8 cellular contexts compared by ENCODE assay signal in genomic region chr9:14769235-14769580, GRCh38. TPM values are rescaled to one million over a fixed set of nuclear protein-coding genes. Genes with fewer than 3 reads are reported as not detected.
A peak's percentile ranks its signal among the peaks of the same experiment; 100 is the strongest.
DNase-seq lines count a peak whose midpoint lies in the region; ATAC-seq, FAIRE-seq and TF ChIP-seq lines count a peak whose summit lies in the region.

No MANE protein-coding gene starts in this region.

- H3K9me3 ChIP-seq in SK-N-MC (ENCODE audit: low read depth, low read length), result no peaks in the 10 kb centered on the region
- no peaks in the 10 kb centered on the region for H3K9me3 ChIP-seq in keratinocyte (ENCODE audit: control insufficient read depth, low read depth, low read length)
- no peaks in the 10 kb centered on the region for H3K9me3 ChIP-seq in spleen

- H3K27ac ChIP-seq in SK-N-MC (peak overlapping the region; percentile 52), keratinocyte (ENCODE audit: control insufficient read depth, insufficient read depth, low read length) (no peak overlapping the region), spleen (no peak overlapping the region)

- no peaks in the 10 kb centered on the region for H3K27me3 ChIP-seq in keratinocyte (ENCODE audit: control insufficient read depth, extremely low read depth, insufficient read depth, low read length)
- H3K27me3 ChIP-seq in spleen (replicated peaks in 1 of 7), result peaks cover 0 to 6% (median 0%) of the 10 kb centered on the region in 7 donors

- no peak overlapping the region for H3K4me2 ChIP-seq in keratinocyte (ENCODE audit: control insufficient read depth, extremely low read depth, insufficient read depth, low read depth, low read length)

- no peak for TF ChIP-seq POLR2A in spleen (IDR thresholded peaks at IDR 0.05)

- H3K4me3 ChIP-seq in GM12864 (ENCODE audit: low read depth, low read length), result no peak overlapping the region
- H3K4me3 ChIP-seq in SK-N-MC, result no peak overlapping the region
- H3K4me3 ChIP-seq in keratinocyte (ENCODE audit: control insufficient read depth in 2 of 3, extremely low read depth in 1 of 3, insufficient read depth in 2 of 3, low read depth in 1 of 3, low read length in 3 of 3), result no peak overlapping the region
- H3K4me3 ChIP-seq in spleen, result no peak overlapping the region

- no peak for DNase-seq in GM12864 (ENCODE audit: low read depth)
- DNase-seq in HT1080 (ENCODE audit: low read depth), result peak; percentile 55
- DNase-seq in SK-N-MC (ENCODE audit: low read depth, low spot score), result no peak
- no peak for DNase-seq in keratinocyte (ENCODE audit: low read depth, low spot score)
- no peak for DNase-seq in spleen
- no peak for DNase-seq in middle frontal gyrus (ENCODE audit: extremely low spot score, low spot score)

- 45 to 65% (median 49%) methylated on average over 3 of the region's 3 CpGs for WGBS in spleen, 5 donors

- no peaks in the 10 kb centered on the region for H3K36me3 ChIP-seq in SK-N-MC (ENCODE audit: insufficient read depth, low read length)
- no peaks in the 10 kb centered on the region for H3K36me3 ChIP-seq in keratinocyte (ENCODE audit: control insufficient read depth in 2 of 2, extremely low read depth in 1 of 2, insufficient read depth in 2 of 2, low read length in 2 of 2)
- H3K36me3 ChIP-seq in spleen, result no peaks in the 10 kb centered on the region

- ATAC-seq in GM18511 (IDR thresholded peaks at IDR 0.05; ENCODE audit: unreplicated experiment) (no peak), HG03565 (IDR thresholded peaks at IDR 0.05; ENCODE audit: unreplicated experiment) (no peak)

- no peaks in the 10 kb centered on the region for H3K79me2 ChIP-seq in keratinocyte (ENCODE audit: control insufficient read depth, insufficient read depth, low read length)

- H3K4me1 ChIP-seq in keratinocyte (ENCODE audit: control insufficient read depth, extremely low read depth, insufficient read depth, low read length), result peaks cover 2% of the 10 kb centered on the region
- H3K4me1 ChIP-seq in spleen, result peaks cover 0 to 4% (median 0%) of the 10 kb centered on the region in 6 donors

- dilution Hi-C loops in keratinocyte (cut with MboI; ENCODE audit: extremely low pct_ligation_motif_present, low sequenced_read_pairs), result no loop called here

- intact Hi-C loops in spleen (cut with DNase I; ENCODE audit: low total_unique reads), result loop anchor here (2.0 kb wide), 1 partner anchor 150 kb away; no protein-coding TSS in a partner anchor

- H3K9ac ChIP-seq in SK-N-MC (ENCODE audit: insufficient read length) (no peak overlapping the region), keratinocyte (ENCODE audit: control insufficient read depth, extremely low read depth, insufficient read depth, low read length) (no peak overlapping the region)

- no peaks in the 10 kb centered on the region for H3K9me1 ChIP-seq in keratinocyte (ENCODE audit: control insufficient read depth, extremely low read depth, insufficient read depth, low read length)

- FAIRE-seq in keratinocyte (lab: Jason Lieb, UNC), result no peak

- peak; percentile 45 for TF ChIP-seq CTCF in GM12864 (IDR thresholded peaks at IDR 0.05; ENCODE audit: low read depth, low read length, missing control alignments)
- peak; percentile 26 to 49 (median 30) for TF ChIP-seq CTCF in keratinocyte (optimal IDR thresholded peaks at IDR 0.05 in 1 of 3, IDR thresholded peaks at IDR 0.05 in 1 of 3, conservative IDR thresholded peaks at IDR 0.05 in 1 of 3; ENCODE audit: extremely low read depth in 1 of 3, insufficient read depth in 2 of 3, low read length in 3 of 3)
- TF ChIP-seq CTCF in spleen (IDR thresholded peaks at IDR 0.05 in 8 of 11, conservative IDR thresholded peaks at IDR 0.05 in 3 of 11), result peak in 2 of 11 experiments; percentile 12 to 25

- H2AFZ ChIP-seq in keratinocyte (ENCODE audit: control insufficient read depth, low read length), result no peak overlapping the region

- no peaks in the 10 kb centered on the region for H4K20me1 ChIP-seq in keratinocyte (ENCODE audit: control insufficient read depth, extremely low read depth, insufficient read depth, low read length)

RNA-seq across cellular contexts. Expression of gene CER1, which starts 46.7 kb away (rescaled TPM):
- total RNA-seq in HT1080 (2014; rRNA removed; shearing (Covaris generic)), result not detected in 2 replicates
- polyA plus RNA-seq in HT1080 (2015; cell fraction: cytosol; rRNA removed), result not detected in 2 replicates
- not detected in 2 replicates for polyA plus RNA-seq in HT1080 (2015; cell fraction: nucleus; rRNA removed)
- polyA plus RNA-seq in keratinocyte, result not detected in 3 replicates
- polyA plus RNA-seq in keratinocyte (2011; ENCODE audit: low read depth), result not detected
- polyA plus RNA-seq in keratinocyte (2011; cell fraction: cytosol; rRNA removed), result not detected in 2 replicates
- polyA plus RNA-seq in keratinocyte (2011; cell fraction: nucleus; rRNA removed), result not detected in 2 replicates
- polyA plus RNA-seq in keratinocyte (2012; ENCODE audit: low replicate concordance), result not detected in 2 replicates
- not detected in 3 replicates for polyA minus RNA-seq in keratinocyte
- polyA minus RNA-seq in keratinocyte (2011; cell fraction: cytosol; rRNA and poly(A)+ RNA removed), result not detected
- polyA minus RNA-seq in keratinocyte (2011; cell fraction: nucleus; rRNA and poly(A)+ RNA removed), result not detected in 2 replicates
- not detected for total RNA-seq in spleen
- not detected for polyA plus RNA-seq in spleen
